11 cellular contexts compared by ENCODE assay signal in the genomic region with DNA sequence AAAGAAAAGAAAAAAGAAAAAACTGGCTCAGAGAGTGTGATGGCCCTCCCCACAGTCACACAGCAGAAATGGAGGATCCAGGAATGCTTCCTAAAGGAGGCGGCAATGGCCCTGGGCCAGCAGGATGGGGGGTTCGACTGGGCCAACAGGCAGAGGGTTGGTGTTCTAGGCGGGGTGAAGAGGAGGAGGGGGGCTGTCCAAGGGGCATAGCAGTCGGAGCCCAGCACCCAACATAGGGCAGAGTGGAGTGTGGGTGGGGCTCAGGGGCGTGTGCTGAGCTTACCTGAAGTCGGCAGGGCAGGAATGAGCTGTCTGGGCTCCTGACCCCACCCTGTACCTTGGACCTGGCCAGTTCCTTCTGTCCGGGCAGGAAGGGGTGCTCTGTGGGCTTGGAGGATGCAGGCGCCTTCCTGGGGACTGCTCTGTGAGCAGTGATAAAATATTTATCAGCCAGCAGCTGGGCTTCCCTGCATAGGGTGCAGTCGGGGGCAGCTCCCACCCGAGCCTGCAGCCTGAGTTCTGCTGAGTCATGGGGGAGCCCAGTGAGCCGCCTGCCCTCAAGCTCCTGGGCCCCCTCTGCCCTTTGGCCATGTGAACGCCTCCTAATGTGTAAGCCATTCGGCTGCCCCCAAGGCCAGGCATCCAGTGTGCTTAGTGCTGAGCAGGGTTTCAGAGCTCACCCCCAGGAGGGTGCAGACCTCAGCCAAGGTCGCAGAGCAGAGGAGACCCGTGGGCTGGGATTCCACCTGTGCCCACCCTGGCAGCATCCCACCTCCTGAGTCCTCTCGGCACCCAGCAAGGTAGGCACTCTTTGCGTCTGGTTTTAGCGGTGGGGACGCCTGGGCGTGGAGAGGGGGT. TPM values are rescaled to one million over a fixed set of nuclear protein-coding genes. Genes with fewer than 3 reads are reported as not detected.
A peak's percentile ranks its signal among the peaks of the same experiment; 100 is the strongest.
DNase-seq lines count a peak whose midpoint lies in the region; ATAC-seq and TF ChIP-seq lines count a peak whose summit lies in the region.
"Had no signal": no experiment of that assay in that cellular context is flagged by ENCODE, and none has a peak within 500 bp of the region (broad histone marks: within the 10 kb centered on the region; RNA-seq: fewer than 3 reads in every experiment).

No MANE protein-coding gene starts in this region.

- no peak overlapping the region for H3K27ac ChIP-seq in lower lobe of right lung

- H3K36me3 ChIP-seq in BE2C (no peaks in the 10 kb centered on the region), lower lobe of right lung (no peaks in the 10 kb centered on the region)

- H3K27ac Mint-ChIP-seq in activated naive CD4-positive, alpha-beta T cell treated with anti-CD3 and anti-CD28 coated beads, Interleukin-2, amount 50 U/mL, for 72 hours: no peak overlapping the region

- H3K9me3 ChIP-seq in BE2C: no peaks in the 10 kb centered on the region
- no peaks in the 10 kb centered on the region for H3K9me3 ChIP-seq in lower lobe of right lung

- H3K4me3 ChIP-seq in BE2C (ENCODE audit: low read depth, low read length) (peak overlapping the region; percentile 42), lower lobe of right lung (no peak overlapping the region)

- H3K36me3 Mint-ChIP-seq in activated naive CD4-positive, alpha-beta T cell treated with anti-CD3 and anti-CD28 coated beads, Interleukin-2, amount 50 U/mL, for 72 hours: no peaks in the 10 kb centered on the region

- H3K4me1 ChIP-seq in BE2C (peaks cover 14% of the 10 kb centered on the region), lower lobe of right lung (no peaks in the 10 kb centered on the region)

- intact Hi-C loops in lower lobe of right lung (cut with DNase I): no loop called here

- ATAC-seq in activated naive CD4-positive, alpha-beta T cell treated with anti-CD3 and anti-CD28 coated beads, Interleukin-2, amount 50 U/mL, for 72 hours: peak; percentile 32 to 44
- peak; percentile 30 to 36 for ATAC-seq in lower lobe of right lung
- ATAC-seq in HG02885 (IDR thresholded peaks at IDR 0.05; ENCODE audit: poor library complexity, unreplicated experiment): no peak

- DNase-seq in BE2C: peak; percentile 61
- DNase-seq in HUDEP-2 (lab: John Stamatoyannopoulos, UW; ENCODE audit: unreplicated experiment in 76 of 76): peak in 74 of 76 experiments; percentile 42 to 96 (median 89)
- DNase-seq in activated naive CD4-positive, alpha-beta T cell treated with anti-CD3 and anti-CD28 coated beads, Interleukin-2, amount 50 U/mL, for 72 hours (ENCODE audit: low spot score in 2 of 2): no peak
- DNase-seq in lower lobe of right lung: no peak
- no peak for DNase-seq in NAMALWA (ENCODE audit: low spot score)
- no peak for DNase-seq in NCI-H226
- DNase-seq in NOMO-1 (lab: John Stamatoyannopoulos, UW; ENCODE audit: unreplicated experiment in 2 of 2): no peak
- DNase-seq: activated CD4-positive, alpha-beta T cell treated with anti-CD3 and anti-CD28 coated beads, Interleukin-2, amount 50 U/mL, for 1 hour; DMS79; stimulated activated CD4-positive, alpha-beta T cell treated with anti-CD3 and anti-CD28 coated beads, Interleukin-15, amount 100 ng/mL, for 24 hours had no signal

- no peak for TF ChIP-seq CTCF in BE2C (IDR thresholded peaks at IDR 0.05; ENCODE audit: low read depth, low read length)
- TF ChIP-seq CTCF in lower lobe of right lung (IDR thresholded peaks at IDR 0.05): no peak

- H3K27me3 ChIP-seq in BE2C (no peaks in the 10 kb centered on the region), lower lobe of right lung (ENCODE audit: low read depth) (peaks cover 28% of the 10 kb centered on the region)

- no peaks in the 10 kb centered on the region for H3K9me3 Mint-ChIP-seq in activated naive CD4-positive, alpha-beta T cell treated with anti-CD3 and anti-CD28 coated beads, Interleukin-2, amount 50 U/mL, for 72 hours

RNA-seq across cellular contexts. Expression of gene PRR5, which starts 25.3 kb away (rescaled TPM):
- polyA plus RNA-seq in BE2C (2012; ENCODE audit: insufficient read depth, insufficient read length, low read depth): 8.3 TPM
- total RNA-seq in activated naive CD4-positive, alpha-beta T cell treated with anti-CD3 and anti-CD28 coated beads, Interleukin-2, amount 50 U/mL, for 72 hours: 10 to 100 TPM; 11.0 to 15.4 TPM
- 9.6 TPM for total RNA-seq in lower lobe of right lung

Comparison
In these comparisons a context has a peak if more than half of its experiments do, and no peak if none do; other contexts are left out.
1. DNase-seq: peak in BE2C (single experiment) and HUDEP-2 (74 of 76); none in activated naive CD4-positive, alpha-beta T cell treated with anti-CD3 and anti-CD28 coated beads, Interleukin-2, amount 50 U/mL, for 72 hours (0 of 2), lower lobe of right lung (single experiment), NAMALWA (single experiment), NCI-H226 (single experiment) and NOMO-1 (0 of 2).